In the genomic region with DNA sequence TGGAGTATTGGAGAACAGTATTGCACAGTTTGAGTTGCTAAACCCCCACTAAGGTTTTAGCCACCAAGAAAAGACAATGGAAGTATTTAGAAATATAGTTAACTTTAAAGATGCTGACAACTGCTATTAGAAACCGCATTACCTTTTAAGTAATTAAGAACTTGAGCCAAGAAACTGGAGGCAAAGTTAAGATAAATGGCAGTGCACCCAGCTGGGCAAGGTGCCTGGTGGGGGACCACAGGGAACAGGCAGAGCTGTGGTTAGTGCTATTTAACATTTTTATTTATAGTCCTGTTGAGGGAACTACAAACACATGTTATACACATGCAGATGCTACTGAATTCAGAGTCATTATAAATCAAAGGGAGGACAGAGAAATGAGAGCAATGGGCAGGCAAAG, we compare ENCODE assay signal across 1 cellular context.
TF ChIP-seq lines count a peak whose summit lies in the region.

No MANE protein-coding gene starts in this region.

TF ChIP-seq in GM23338, 12 proteins besides CTCF, POLR2A, EP300 and RAD21:
- TF ChIP-seq, protein P1, sequence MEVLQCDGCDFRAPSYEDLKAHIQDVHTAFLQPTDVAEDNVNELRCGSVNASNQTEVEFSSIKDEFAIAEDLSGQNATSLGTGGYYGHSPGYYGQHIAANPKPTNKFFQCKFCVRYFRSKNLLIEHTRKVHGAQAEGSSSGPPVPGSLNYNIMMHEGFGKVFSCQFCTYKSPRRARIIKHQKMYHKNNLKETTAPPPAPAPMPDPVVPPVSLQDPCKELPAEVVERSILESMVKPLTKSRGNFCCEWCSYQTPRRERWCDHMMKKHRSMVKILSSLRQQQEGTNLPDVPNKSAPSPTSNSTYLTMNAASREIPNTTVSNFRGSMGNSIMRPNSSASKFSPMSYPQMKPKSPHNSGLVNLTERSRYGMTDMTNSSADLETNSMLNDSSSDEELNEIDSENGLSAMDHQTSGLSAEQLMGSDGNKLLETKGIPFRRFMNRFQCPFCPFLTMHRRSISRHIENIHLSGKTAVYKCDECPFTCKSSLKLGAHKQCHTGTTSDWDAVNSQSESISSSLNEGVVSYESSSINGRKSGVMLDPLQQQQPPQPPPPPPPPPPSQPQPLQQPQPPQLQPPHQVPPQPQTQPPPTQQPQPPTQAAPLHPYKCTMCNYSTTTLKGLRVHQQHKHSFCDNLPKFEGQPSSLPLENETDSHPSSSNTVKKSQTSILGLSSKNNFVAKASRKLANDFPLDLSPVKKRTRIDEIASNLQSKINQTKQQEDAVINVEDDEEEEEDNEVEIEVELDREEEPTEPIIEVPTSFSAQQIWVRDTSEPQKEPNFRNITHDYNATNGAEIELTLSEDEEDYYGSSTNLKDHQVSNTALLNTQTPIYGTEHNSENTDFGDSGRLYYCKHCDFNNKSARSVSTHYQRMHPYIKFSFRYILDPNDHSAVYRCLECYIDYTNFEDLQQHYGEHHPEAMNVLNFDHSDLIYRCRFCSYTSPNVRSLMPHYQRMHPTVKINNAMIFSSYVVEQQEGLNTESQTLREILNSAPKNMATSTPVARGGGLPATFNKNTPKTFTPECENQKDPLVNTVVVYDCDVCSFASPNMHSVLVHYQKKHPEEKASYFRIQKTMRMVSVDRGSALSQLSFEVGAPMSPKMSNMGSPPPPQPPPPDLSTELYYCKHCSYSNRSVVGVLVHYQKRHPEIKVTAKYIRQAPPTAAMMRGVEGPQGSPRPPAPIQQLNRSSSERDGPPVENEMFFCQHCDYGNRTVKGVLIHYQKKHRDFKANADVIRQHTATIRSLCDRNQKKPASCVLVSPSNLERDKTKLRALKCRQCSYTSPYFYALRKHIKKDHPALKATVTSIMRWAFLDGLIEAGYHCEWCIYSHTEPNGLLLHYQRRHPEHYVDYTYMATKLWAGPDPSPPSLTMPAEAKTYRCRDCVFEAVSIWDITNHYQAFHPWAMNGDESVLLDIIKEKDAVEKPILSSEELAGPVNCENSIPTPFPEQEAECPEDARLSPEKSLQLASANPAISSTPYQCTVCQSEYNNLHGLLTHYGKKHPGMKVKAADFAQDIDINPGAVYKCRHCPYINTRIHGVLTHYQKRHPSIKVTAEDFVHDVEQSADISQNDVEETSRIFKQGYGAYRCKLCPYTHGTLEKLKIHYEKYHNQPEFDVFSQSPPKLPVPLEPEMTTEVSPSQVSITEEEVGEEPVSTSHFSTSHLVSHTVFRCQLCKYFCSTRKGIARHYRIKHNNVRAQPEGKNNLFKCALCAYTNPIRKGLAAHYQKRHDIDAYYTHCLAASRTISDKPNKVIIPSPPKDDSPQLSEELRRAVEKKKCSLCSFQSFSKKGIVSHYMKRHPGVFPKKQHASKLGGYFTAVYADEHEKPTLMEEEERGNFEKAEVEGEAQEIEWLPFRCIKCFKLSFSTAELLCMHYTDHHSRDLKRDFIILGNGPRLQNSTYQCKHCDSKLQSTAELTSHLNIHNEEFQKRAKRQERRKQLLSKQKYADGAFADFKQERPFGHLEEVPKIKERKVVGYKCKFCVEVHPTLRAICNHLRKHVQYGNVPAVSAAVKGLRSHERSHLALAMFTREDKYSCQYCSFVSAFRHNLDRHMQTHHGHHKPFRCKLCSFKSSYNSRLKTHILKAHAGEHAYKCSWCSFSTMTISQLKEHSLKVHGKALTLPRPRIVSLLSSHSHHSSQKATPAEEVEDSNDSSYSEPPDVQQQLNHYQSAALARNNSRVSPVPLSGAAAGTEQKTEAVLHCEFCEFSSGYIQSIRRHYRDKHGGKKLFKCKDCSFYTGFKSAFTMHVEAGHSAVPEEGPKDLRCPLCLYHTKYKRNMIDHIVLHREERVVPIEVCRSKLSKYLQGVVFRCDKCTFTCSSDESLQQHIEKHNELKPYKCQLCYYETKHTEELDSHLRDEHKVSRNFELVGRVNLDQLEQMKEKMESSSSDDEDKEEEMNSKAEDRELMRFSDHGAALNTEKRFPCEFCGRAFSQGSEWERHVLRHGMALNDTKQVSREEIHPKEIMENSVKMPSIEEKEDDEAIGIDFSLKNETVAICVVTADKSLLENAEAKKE (CRISPR knock-in tag; IDR thresholded peaks at IDR 0.05) = no peak
- TF ChIP-seq STAT1 (IDR thresholded peaks at IDR 0.05; ENCODE audit: unreplicated experiment) (no peak), ZNF114 (CRISPR knock-in tag; IDR thresholded peaks at IDR 0.05) (no peak), EZH2 (IDR thresholded peaks at IDR 0.05; ENCODE audit: low read depth, unreplicated experiment) (no peak), JUNB (IDR thresholded peaks at IDR 0.05; ENCODE audit: unreplicated experiment) (no peak), NANOG (IDR thresholded peaks at IDR 0.05; ENCODE audit: borderline replicate concordance) (no peak), EZH2phosphoT487 (IDR thresholded peaks at IDR 0.05; ENCODE audit: unreplicated experiment) (no peak), CREB1 (CRISPR knock-in tag; IDR thresholded peaks at IDR 0.05; ENCODE audit: low read depth) (no peak), POLR2AphosphoS5 (IDR thresholded peaks at IDR 0.05; ENCODE audit: low read depth) (no peak), ZNF331 (CRISPR knock-in tag; IDR thresholded peaks at IDR 0.05; ENCODE audit: low read depth) (no peak)
- TF ChIP-seq, protein P2, sequence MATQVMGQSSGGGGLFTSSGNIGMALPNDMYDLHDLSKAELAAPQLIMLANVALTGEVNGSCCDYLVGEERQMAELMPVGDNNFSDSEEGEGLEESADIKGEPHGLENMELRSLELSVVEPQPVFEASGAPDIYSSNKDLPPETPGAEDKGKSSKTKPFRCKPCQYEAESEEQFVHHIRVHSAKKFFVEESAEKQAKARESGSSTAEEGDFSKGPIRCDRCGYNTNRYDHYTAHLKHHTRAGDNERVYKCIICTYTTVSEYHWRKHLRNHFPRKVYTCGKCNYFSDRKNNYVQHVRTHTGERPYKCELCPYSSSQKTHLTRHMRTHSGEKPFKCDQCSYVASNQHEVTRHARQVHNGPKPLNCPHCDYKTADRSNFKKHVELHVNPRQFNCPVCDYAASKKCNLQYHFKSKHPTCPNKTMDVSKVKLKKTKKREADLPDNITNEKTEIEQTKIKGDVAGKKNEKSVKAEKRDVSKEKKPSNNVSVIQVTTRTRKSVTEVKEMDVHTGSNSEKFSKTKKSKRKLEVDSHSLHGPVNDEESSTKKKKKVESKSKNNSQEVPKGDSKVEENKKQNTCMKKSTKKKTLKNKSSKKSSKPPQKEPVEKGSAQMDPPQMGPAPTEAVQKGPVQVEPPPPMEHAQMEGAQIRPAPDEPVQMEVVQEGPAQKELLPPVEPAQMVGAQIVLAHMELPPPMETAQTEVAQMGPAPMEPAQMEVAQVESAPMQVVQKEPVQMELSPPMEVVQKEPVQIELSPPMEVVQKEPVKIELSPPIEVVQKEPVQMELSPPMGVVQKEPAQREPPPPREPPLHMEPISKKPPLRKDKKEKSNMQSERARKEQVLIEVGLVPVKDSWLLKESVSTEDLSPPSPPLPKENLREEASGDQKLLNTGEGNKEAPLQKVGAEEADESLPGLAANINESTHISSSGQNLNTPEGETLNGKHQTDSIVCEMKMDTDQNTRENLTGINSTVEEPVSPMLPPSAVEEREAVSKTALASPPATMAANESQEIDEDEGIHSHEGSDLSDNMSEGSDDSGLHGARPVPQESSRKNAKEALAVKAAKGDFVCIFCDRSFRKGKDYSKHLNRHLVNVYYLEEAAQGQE (IDR thresholded peaks at IDR 0.05; ENCODE audit: unreplicated experiment) = no peak
- TF ChIP-seq, protein P3, sequence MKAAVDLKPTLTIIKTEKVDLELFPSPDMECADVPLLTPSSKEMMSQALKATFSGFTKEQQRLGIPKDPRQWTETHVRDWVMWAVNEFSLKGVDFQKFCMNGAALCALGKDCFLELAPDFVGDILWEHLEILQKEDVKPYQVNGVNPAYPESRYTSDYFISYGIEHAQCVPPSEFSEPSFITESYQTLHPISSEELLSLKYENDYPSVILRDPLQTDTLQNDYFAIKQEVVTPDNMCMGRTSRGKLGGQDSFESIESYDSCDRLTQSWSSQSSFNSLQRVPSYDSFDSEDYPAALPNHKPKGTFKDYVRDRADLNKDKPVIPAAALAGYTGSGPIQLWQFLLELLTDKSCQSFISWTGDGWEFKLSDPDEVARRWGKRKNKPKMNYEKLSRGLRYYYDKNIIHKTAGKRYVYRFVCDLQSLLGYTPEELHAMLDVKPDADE (IDR thresholded peaks at IDR 0.05) = no peak
TF ChIP-seq in GM23338: peak in this region for 0.
